In genomic region chr12:55830601-55831406, GRCh38 we compare ENCODE assay signal across 8 cellular contexts. TPM values are rescaled to one million over a fixed set of nuclear protein-coding genes. Genes with fewer than 3 reads are reported as not detected.
DNase-seq lines count a peak whose midpoint lies in the region; ATAC-seq and TF ChIP-seq lines count a peak whose summit lies in the region.

No MANE protein-coding gene starts in this region.

- in situ Hi-C loops in GM13977 (cut with MboI; ENCODE audit: low pct_unique_long_range_greater_than_20kb, low sequenced_read_pairs, unreplicated experiment), result no loop called here

- H3K9me3 ChIP-seq in mesodermal cell (ENCODE audit: control insufficient read depth, low read length), result no peaks in the 10 kb centered on the region

- H3K4me1 ChIP-seq in mesodermal cell (ENCODE audit: control insufficient read depth, insufficient read depth, low read length, poor library complexity, severe bottlenecking), result peaks cover 17% of the 10 kb centered on the region

- H3K27ac ChIP-seq in mesodermal cell (ENCODE audit: low read depth, low read length, severe bottlenecking), result peak overlapping the region; percentile 98

- H3K36me3 ChIP-seq in mesodermal cell (ENCODE audit: control insufficient read depth, insufficient read depth, low read length), result peaks cover 44% of the 10 kb centered on the region

- H3K4me3 ChIP-seq in mesodermal cell (ENCODE audit: extremely low read depth, insufficient read depth, low read length, poor library complexity, severe bottlenecking), result peak overlapping the region; percentile 91

- 3 to 4% methylated on average over 12 to 15 of the region's 23 CpGs for WGBS in mesodermal cell (ENCODE audit: insufficient coverage in 2 of 2), 2 experiments

- TF ChIP-seq CTCF in GM13977 (IDR thresholded peaks at IDR 0.05; ENCODE audit: extremely low read depth, insufficient read depth, missing control alignments), result no peak

- DNase-seq in GM13977 (ENCODE audit: low spot score), result peak; percentile 69
- DNase-seq in NCI-H2227 (lab: John Stamatoyannopoulos, UW; ENCODE audit: unreplicated experiment), result peak; percentile 79
- DNase-seq in activated CD8-positive, alpha-beta memory T cell treated with anti-CD3 and anti-CD28 coated beads, Interleukin-2, amount 50 U/mL, for 48 hours, result peak; percentile 77
- DNase-seq in epidermal melanocyte (ENCODE audit: insufficient read length, low spot score), result peak; percentile 63
- peak; percentile 31 for DNase-seq in stimulated activated CD8-positive, alpha-beta memory T cell treated with anti-CD3 and anti-CD28 coated beads, Interleukin-7, amount 100 ng/mL, for 24 hours (ENCODE audit: low read depth)
- no peak for DNase-seq in NCI-H2029 treated with DMSO at 0.1 percent for 48 hours (lab: John Stamatoyannopoulos, UW)

- no peak for ATAC-seq in GM18873 (IDR thresholded peaks at IDR 0.05; ENCODE audit: low FRiP score, unreplicated experiment)

RNA-seq across cellular contexts. Expression of gene DNAJC14, which starts 1.4 kb away (rescaled TPM):
- polyA plus RNA-seq in mesodermal cell (2013, experiment 1 of 2), result 27.5 TPM
- 22.8 TPM for polyA plus RNA-seq in mesodermal cell (2013, experiment 2 of 2)

RNA-seq across cellular contexts. Expression of gene MMP19, which starts 11.9 kb away (rescaled TPM):
- 4.6 TPM for polyA plus RNA-seq in mesodermal cell (2013, experiment 1 of 2)
- 4.5 TPM for polyA plus RNA-seq in mesodermal cell (2013, experiment 2 of 2)

RNA-seq across cellular contexts. Expression of gene ORMDL2, which starts 13.0 kb away (rescaled TPM):
- 39.3 TPM for polyA plus RNA-seq in mesodermal cell (2013, experiment 1 of 2)
- polyA plus RNA-seq in mesodermal cell (2013, experiment 2 of 2), result 35.5 TPM

RNA-seq across cellular contexts. Expression of gene SARNP, which starts 13.3 kb away (rescaled TPM):
- 150 TPM for polyA plus RNA-seq in mesodermal cell (2013, experiment 1 of 2)
- 161 TPM for polyA plus RNA-seq in mesodermal cell (2013, experiment 2 of 2)
